ENCODE assay signal across 17 cellular contexts in genomic region chr1:43954036-43954435, GRCh38. TPM values are rescaled to one million over a fixed set of nuclear protein-coding genes. Genes with fewer than 3 reads are reported as not detected.
"Had no signal": no experiment of that assay in that cellular context is flagged by ENCODE, and none has a peak within 500 bp of the region (broad histone marks: within the 10 kb centered on the region; RNA-seq: fewer than 3 reads in every experiment).

No MANE protein-coding gene starts in this region.

- H3K27ac Mint-ChIP-seq: activated B cell treated with CpG ODN at 0.5 μM for 24 hours; activated CD4-positive, alpha-beta T cell treated with anti-CD3 and anti-CD28 coated beads, Interleukin-2, amount 10 ng/mL, durations not matched to agents 7 days and 5 days; activated naive CD4-positive, alpha-beta T cell treated with anti-CD3 and anti-CD28 coated beads for 36 hours; activated T-helper 17 cell treated with anti-CD3 and anti-CD28 coated beads, Interleukin-2, amount 50 U/mL, for 72 hours; endodermal cell; neural progenitor cell; T-helper 17 cell had no signal

- DNase-seq: activated B cell treated with CpG ODN at 0.5 μM for 24 hours; activated CD4-positive, alpha-beta T cell treated with anti-CD3 and anti-CD28 coated beads, Interleukin-2, amount 10 ng/mL, durations not matched to agents 7 days and 5 days; activated CD8-positive, alpha-beta memory T cell treated with anti-CD3 and anti-CD28 coated beads for 24 hours; activated naive CD4-positive, alpha-beta T cell treated with anti-CD3 and anti-CD28 coated beads for 36 hours; endodermal cell; erythroblast; left ventricle myocardium inferior; mesendoderm; sigmoid colon; stimulated activated CD4-positive, alpha-beta T cell treated with anti-CD3 and anti-CD28 coated beads, Interleukin-2, amount 100 ng/mL, for 24 hours; stimulated activated naive CD4-positive, alpha-beta T cell treated with Interleukin-2 at 50 U/mL for 16 hours; T-helper 17 cell; testis had no signal

- H3K4me3 ChIP-seq: left ventricle myocardium inferior, neural progenitor cell, sigmoid colon, testis had no signal

- H3K4me3 Mint-ChIP-seq: activated B cell treated with CpG ODN at 0.5 μM for 24 hours; activated CD4-positive, alpha-beta T cell treated with anti-CD3 and anti-CD28 coated beads, Interleukin-2, amount 10 ng/mL, durations not matched to agents 7 days and 5 days; activated naive CD4-positive, alpha-beta T cell treated with anti-CD3 and anti-CD28 coated beads for 36 hours; activated T-helper 17 cell treated with anti-CD3 and anti-CD28 coated beads, Interleukin-2, amount 50 U/mL, for 72 hours; central memory CD8-positive, alpha-beta T cell; dendritic cell treated with granulocyte-macrophage colony-stimulating factor and Interleukin-4, amounts not matched to agents 40 ng/mL and 50 ng/mL, for 4 days; endodermal cell; neural progenitor cell; T-helper 17 cell had no signal

- H3K27me3 Mint-ChIP-seq: activated B cell treated with CpG ODN at 0.5 μM for 24 hours; activated CD4-positive, alpha-beta T cell treated with anti-CD3 and anti-CD28 coated beads, Interleukin-2, amount 10 ng/mL, durations not matched to agents 7 days and 5 days; activated T-helper 17 cell treated with anti-CD3 and anti-CD28 coated beads, Interleukin-2, amount 50 U/mL, for 72 hours; central memory CD8-positive, alpha-beta T cell; dendritic cell treated with granulocyte-macrophage colony-stimulating factor and Interleukin-4, amounts not matched to agents 40 ng/mL and 50 ng/mL, for 4 days; T-helper 17 cell had no signal

- H3K9me3 Mint-ChIP-seq: activated B cell treated with CpG ODN at 0.5 μM for 24 hours; activated CD4-positive, alpha-beta T cell treated with anti-CD3 and anti-CD28 coated beads, Interleukin-2, amount 10 ng/mL, durations not matched to agents 7 days and 5 days; activated naive CD4-positive, alpha-beta T cell treated with anti-CD3 and anti-CD28 coated beads for 36 hours; activated T-helper 17 cell treated with anti-CD3 and anti-CD28 coated beads, Interleukin-2, amount 50 U/mL, for 72 hours; central memory CD8-positive, alpha-beta T cell; dendritic cell treated with granulocyte-macrophage colony-stimulating factor and Interleukin-4, amounts not matched to agents 40 ng/mL and 50 ng/mL, for 4 days; endodermal cell; neural progenitor cell had no signal

RNA-seq across cellular contexts. Expression of gene ARTN, which starts 20.4 kb away (rescaled TPM):
- total RNA-seq: activated naive CD4-positive, alpha-beta T cell treated with anti-CD3 and anti-CD28 coated beads for 36 hours had no signal
